Comparison of ENCODE assay signal across 26 cellular contexts in the genomic region with DNA sequence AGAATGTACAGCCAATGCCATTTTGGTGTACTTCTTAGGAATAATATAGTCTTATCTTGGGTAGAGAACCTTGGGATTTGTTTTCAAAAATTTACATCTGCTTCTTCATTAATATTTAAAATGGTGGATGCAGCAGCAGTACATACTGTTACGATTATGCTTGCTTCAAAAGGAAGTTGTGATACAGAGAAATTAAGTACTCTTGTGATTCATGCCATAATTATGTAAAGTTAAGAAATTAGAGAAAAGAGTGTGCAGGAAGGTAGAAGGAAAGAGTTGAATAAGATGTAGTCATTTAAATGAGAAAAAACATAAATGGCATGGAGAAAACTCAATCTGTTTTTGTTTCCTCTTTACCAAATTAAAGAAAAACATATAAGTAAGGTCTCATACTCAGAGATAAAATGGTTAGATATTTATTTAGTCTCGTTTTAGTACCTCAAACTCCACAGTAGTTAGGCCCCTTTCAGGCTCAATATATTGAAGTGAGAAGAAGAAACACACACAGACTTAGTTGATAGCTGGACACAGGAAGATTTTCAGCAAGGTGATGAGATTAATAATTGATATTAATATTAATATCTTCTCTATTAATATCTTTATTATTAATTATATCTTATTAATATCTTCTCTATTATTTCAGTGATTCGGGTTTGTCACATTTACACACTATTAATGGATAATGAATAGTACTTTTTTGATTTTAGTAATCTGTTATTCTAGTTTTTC.
DNase-seq lines count a peak whose midpoint lies in the region; ATAC-seq and TF ChIP-seq lines count a peak whose summit lies in the region.
"Had no signal": no experiment of that assay in that cellular context is flagged by ENCODE, and none has a peak within 500 bp of the region (broad histone marks: within the 10 kb centered on the region; RNA-seq: fewer than 3 reads in every experiment).

No MANE protein-coding gene starts in this region.

- H2AFZ ChIP-seq in GM23248 = peak overlapping the region; percentile 42; the same call in 1 of the 2 replicates
- H2AFZ ChIP-seq in trophoblast cell (ENCODE audit: insufficient read depth, low read length, poor library complexity) = no peak overlapping the region

- no peak overlapping the region for H3K9ac ChIP-seq in GM23248
- H3K9ac ChIP-seq in trophoblast cell (ENCODE audit: low read length) = no peak overlapping the region

- H3K79me1 ChIP-seq in trophoblast cell (ENCODE audit: low read length) = peaks cover 2% of the 10 kb centered on the region

- H4K12ac ChIP-seq in trophoblast cell (ENCODE audit: low read depth, low read length) = no peak overlapping the region

- no peaks in the 10 kb centered on the region for H3K79me2 ChIP-seq in GM23248 (ENCODE audit: insufficient read depth)
- H3K79me2 ChIP-seq in trophoblast cell (ENCODE audit: control insufficient read depth, insufficient read depth, low read length, poor library complexity) = no peaks in the 10 kb centered on the region

- H3K9me3 Mint-ChIP-seq in dendritic cell treated with granulocyte-macrophage colony-stimulating factor and Interleukin-4, amounts not matched to agents 40 ng/mL and 50 ng/mL, for 4 days = no peaks in the 10 kb centered on the region
- H3K9me3 Mint-ChIP-seq: activated CD4-positive, alpha-beta T cell treated with anti-CD3 and anti-CD28 coated beads, Interleukin-2, amount 10 ng/mL, durations not matched to agents 24 days and 14 days; activated naive CD4-positive, alpha-beta T cell treated with anti-CD3 and anti-CD28 coated beads for 36 hours had no signal

- H3K4me2 ChIP-seq in GM23248 (ENCODE audit: unreplicated experiment) (peak overlapping the region; percentile 13), trophoblast cell (ENCODE audit: low read length) (no peak overlapping the region)

- H3K4me1 ChIP-seq in GM23248 (ENCODE audit: insufficient read depth) (peaks cover 21% of the 10 kb centered on the region), SJSA1 (replicated peaks) (peaks cover 20% of the 10 kb centered on the region), trophoblast cell (ENCODE audit: control insufficient read depth in 1 of 2, insufficient read depth in 2 of 2, low read length in 2 of 2) (peaks cover 2% of the 10 kb centered on the region in 2 experiments), thyroid gland (no peaks in the 10 kb centered on the region)
- H3K4me1 ChIP-seq: testis, vagina had no signal

- no peak overlapping the region for H2BK5ac ChIP-seq in trophoblast cell (ENCODE audit: low read depth, low read length, poor library complexity)

- peaks cover 7% of the 10 kb centered on the region; the same call in 1 of the 2 replicates for H3F3A ChIP-seq in GM23248 (ENCODE audit: insufficient read depth)

- peak overlapping the region; percentile 50 for H2BK12ac ChIP-seq in trophoblast cell (ENCODE audit: low read length)

- H2AK5ac ChIP-seq in trophoblast cell (ENCODE audit: low read length) = no peak overlapping the region

- no peaks in the 10 kb centered on the region for H3K9me2 ChIP-seq in GM23248 (ENCODE audit: insufficient read depth)

- no peak overlapping the region for H4K8ac ChIP-seq in trophoblast cell (ENCODE audit: low read depth, low read length)

- H2BK120ac ChIP-seq in trophoblast cell (ENCODE audit: insufficient read depth, low read length, poor library complexity) = no peak overlapping the region

- no peaks in the 10 kb centered on the region for H3K9me3 ChIP-seq in GM23248 (ENCODE audit: low read depth)
- H3K9me3 ChIP-seq in SJSA1 (replicated peaks) = no peaks in the 10 kb centered on the region
- no peaks in the 10 kb centered on the region for H3K9me3 ChIP-seq in trophoblast cell (ENCODE audit: insufficient read depth, low read depth, low read length)
- H3K9me3 ChIP-seq in thyroid gland = no peaks in the 10 kb centered on the region
- H3K9me3 ChIP-seq: testis, vagina had no signal

- no peaks in the 10 kb centered on the region for H3K36me3 Mint-ChIP-seq in dendritic cell treated with granulocyte-macrophage colony-stimulating factor and Interleukin-4, amounts not matched to agents 40 ng/mL and 50 ng/mL, for 4 days (ENCODE audit: low read depth)

- no peak overlapping the region for H3K18ac ChIP-seq in trophoblast cell (ENCODE audit: low read length)

- H3K4me1 Mint-ChIP-seq in dendritic cell treated with granulocyte-macrophage colony-stimulating factor and Interleukin-4, amounts not matched to agents 40 ng/mL and 50 ng/mL, for 4 days (ENCODE audit: low read depth) = peaks cover 22% of the 10 kb centered on the region

- no peak overlapping the region for H3K4ac ChIP-seq in trophoblast cell (ENCODE audit: low read depth, low read length)

- intact Hi-C loops in dendritic cell treated with granulocyte-macrophage colony-stimulating factor and Interleukin-4, amounts not matched to agents 40 ng/mL and 50 ng/mL, for 4 days (cut with micrococcal nuclease) = no loop called here
- intact Hi-C loops in thyroid gland (cut with DNase I) = no loop called here

- H3K14ac ChIP-seq in trophoblast cell (ENCODE audit: low read length) = no peak overlapping the region

- TF ChIP-seq CTCF in thyroid gland (IDR thresholded peaks at IDR 0.05) = no peak

- no peak for ATAC-seq in GM21717 (IDR thresholded peaks at IDR 0.05; ENCODE audit: unreplicated experiment)
- ATAC-seq: esophagus mucosa, sciatic nerve had no signal

- H4K91ac ChIP-seq in trophoblast cell (ENCODE audit: low read depth, low read length) = no peak overlapping the region

- DNase-seq in GM23248 (peak; percentile 14), SJSA1 (ENCODE audit: low read depth in 1 of 2, low spot score in 2 of 2) (no peak), trophoblast cell (peak in 1 of 2 donors; percentile 70), HUDEP-2 (lab: John Stamatoyannopoulos, UW; ENCODE audit: unreplicated experiment in 76 of 76) (no peak), thyroid gland (no peak), SW480 (ENCODE audit: low spot score) (no peak)
- DNase-seq: activated naive CD4-positive, alpha-beta T cell treated with anti-CD3 and anti-CD28 coated beads for 36 hours; activated T-cell treated with anti-CD3 and anti-CD28 coated beads, Interleukin-2, amount 50 U/mL, for 24 hours; effector memory CD8-positive, alpha-beta T cell; left cardiac atrium; NCI-H1417; NCI-H2029 treated with DMSO at 0.1 percent for 48 hours; NCI-H226; NCI-H748 treated with DMSO at 0.1 percent for 48 hours; RPMI8226; stimulated activated naive CD4-positive, alpha-beta T cell treated with Interleukin-2 at 50 U/mL for 16 hours; testis had no signal

- no peak overlapping the region for H3K4me3 Mint-ChIP-seq in dendritic cell treated with granulocyte-macrophage colony-stimulating factor and Interleukin-4, amounts not matched to agents 40 ng/mL and 50 ng/mL, for 4 days
- H3K4me3 Mint-ChIP-seq: activated CD4-positive, alpha-beta T cell treated with anti-CD3 and anti-CD28 coated beads, Interleukin-2, amount 10 ng/mL, durations not matched to agents 24 days and 14 days; activated naive CD4-positive, alpha-beta T cell treated with anti-CD3 and anti-CD28 coated beads for 36 hours; activated T-cell treated with anti-CD3 and anti-CD28 coated beads, Interleukin-2, amount 50 U/mL, for 24 hours had no signal

- H3K27ac ChIP-seq in GM23248 (peak overlapping the region; percentile 28), SJSA1 (0 out of 2 replicates have a peak overlapping the region, but pooled peaks have one; percentile 30), trophoblast cell (ENCODE audit: low read depth, low read length) (no peak overlapping the region), thyroid gland (no peak overlapping the region)
- H3K27ac ChIP-seq: coronary artery, SK-N-MC, testis, vagina, VCaP had no signal

- no peaks in the 10 kb centered on the region for H4K20me1 ChIP-seq in GM23248 (ENCODE audit: insufficient read depth)

- H3K23ac ChIP-seq in trophoblast cell (ENCODE audit: low read length) = no peak overlapping the region

- H3K27ac Mint-ChIP-seq in dendritic cell treated with granulocyte-macrophage colony-stimulating factor and Interleukin-4, amounts not matched to agents 40 ng/mL and 50 ng/mL, for 4 days = peak overlapping the region; percentile 20
- H3K27ac Mint-ChIP-seq: activated CD4-positive, alpha-beta T cell treated with anti-CD3 and anti-CD28 coated beads, Interleukin-2, amount 10 ng/mL, durations not matched to agents 24 days and 14 days; activated naive CD4-positive, alpha-beta T cell treated with anti-CD3 and anti-CD28 coated beads for 36 hours; activated T-cell treated with anti-CD3 and anti-CD28 coated beads, Interleukin-2, amount 50 U/mL, for 24 hours had no signal

- in situ Hi-C loops in GM23248 (cut with MboI) = no loop called here

- WGBS in GM23248 (ENCODE audit: low coverage in 1 of 2, low lambda C conversion rate in 2 of 2, missing lambda C conversion rate in 2 of 2), 2 experiments = 89 to 90% methylated on average over 3 of the region's 3 CpGs
- WGBS in trophoblast cell (ENCODE audit: extremely low coverage, insufficient coverage, insufficient read length) = no CpG with 5 or more reads among the region's 3 CpGs
- 84 to 85% methylated on average over 3 of the region's 3 CpGs for WGBS in thyroid gland, 2 donors

- no peaks in the 10 kb centered on the region for H3K27me3 Mint-ChIP-seq in dendritic cell treated with granulocyte-macrophage colony-stimulating factor and Interleukin-4, amounts not matched to agents 40 ng/mL and 50 ng/mL, for 4 days
- H3K27me3 Mint-ChIP-seq: activated CD4-positive, alpha-beta T cell treated with anti-CD3 and anti-CD28 coated beads, Interleukin-2, amount 10 ng/mL, durations not matched to agents 24 days and 14 days; activated T-cell treated with anti-CD3 and anti-CD28 coated beads, Interleukin-2, amount 50 U/mL, for 24 hours; effector memory CD8-positive, alpha-beta T cell had no signal

- no peaks in the 10 kb centered on the region for H3K27me3 ChIP-seq in GM23248 (replicated peaks; ENCODE audit: insufficient read depth)
- no peaks in the 10 kb centered on the region; the same call in 1 of the 2 replicates for H3K27me3 ChIP-seq in SJSA1 (replicated peaks)
- no peaks in the 10 kb centered on the region for H3K27me3 ChIP-seq in trophoblast cell (ENCODE audit: insufficient read depth, low read length)
- H3K27me3 ChIP-seq in thyroid gland = no peaks in the 10 kb centered on the region
- H3K27me3 ChIP-seq: testis, vagina had no signal

- no peak for TF ChIP-seq POLR2A in thyroid gland (IDR thresholded peaks at IDR 0.05)

- H3K36me3 ChIP-seq in GM23248 (ENCODE audit: low read depth) (no peaks in the 10 kb centered on the region), SJSA1 (no peaks in the 10 kb centered on the region), trophoblast cell (ENCODE audit: control insufficient read depth in 1 of 2, insufficient read depth in 2 of 2, low read length in 2 of 2) (no peaks in the 10 kb centered on the region), thyroid gland (no peaks in the 10 kb centered on the region)
- H3K36me3 ChIP-seq: vagina had no signal

- H3K4me3 ChIP-seq in GM23248 = no peak overlapping the region
- no peak overlapping the region for H3K4me3 ChIP-seq in SJSA1
- H3K4me3 ChIP-seq in trophoblast cell (ENCODE audit: low read depth, low read length) = no peak overlapping the region
- H3K4me3 ChIP-seq in thyroid gland (replicated peaks in 1 of 3) = no peak overlapping the region
- H3K4me3 ChIP-seq: coronary artery, SK-N-MC, testis, vagina had no signal

Comparison
In these comparisons a context has a peak if more than half of its experiments do, and no peak if none do; other contexts are left out.
1. H3K27ac ChIP-seq: peak in GM23248 (single experiment) and SJSA1 (single experiment); none in trophoblast cell (single experiment) and thyroid gland (0 of 3).